Comparison of ENCODE assay signal across 22 cellular contexts in genomic region chr12:104321949-104322348, GRCh38. TPM values are rescaled to one million over a fixed set of nuclear protein-coding genes. Genes with fewer than 3 reads are reported as not detected.
DNase-seq lines count a peak whose midpoint lies in the region; ATAC-seq, FAIRE-seq and TF ChIP-seq lines count a peak whose summit lies in the region.
"Had no signal": no experiment of that assay in that cellular context is flagged by ENCODE, and none has a peak within 500 bp of the region (broad histone marks: within the 10 kb centered on the region; RNA-seq: fewer than 3 reads in every experiment).

No MANE protein-coding gene starts in this region.

- POLR2A ChIA-PET in PC-9 (lab: Charles Lee; ENCODE audit: unreplicated experiment) = no interaction called here

- peaks cover 90% of the 10 kb centered on the region for H4K20me1 ChIP-seq in PC-9 (ENCODE audit: insufficient read depth)

- peaks cover 46% of the 10 kb centered on the region for H3K36me3 Mint-ChIP-seq in activated CD8-positive, alpha-beta memory T cell treated with anti-CD3 and anti-CD28 coated beads, Interleukin-2, amount 10 ng/mL, durations not matched to agents 7 days and 5 days
- H3K36me3 Mint-ChIP-seq in nephron progenitor cell (ENCODE audit: low read depth) = peaks cover 83% of the 10 kb centered on the region

- FAIRE-seq in urothelium cell line (lab: Jason Lieb, UNC) (no peak), GM19239 (lab: Jason Lieb, UNC) (no peak)
- FAIRE-seq: D721Med, GM18507, HTR-8/SVneo had no signal

- no peaks in the 10 kb centered on the region for H3K27me3 ChIP-seq in PC-9 (ENCODE audit: insufficient read depth, low read depth)
- H3K27me3 ChIP-seq: Peyer's patch had no signal

- no peaks in the 10 kb centered on the region for H3K4me1 Mint-ChIP-seq in activated CD8-positive, alpha-beta memory T cell treated with anti-CD3 and anti-CD28 coated beads, Interleukin-2, amount 10 ng/mL, durations not matched to agents 7 days and 5 days
- H3K4me1 Mint-ChIP-seq in nephron progenitor cell = no peaks in the 10 kb centered on the region
- H3K4me1 Mint-ChIP-seq: IgD-negative memory B cell had no signal

- H3K27ac Mint-ChIP-seq in activated CD8-positive, alpha-beta memory T cell treated with anti-CD3 and anti-CD28 coated beads, Interleukin-2, amount 10 ng/mL, durations not matched to agents 7 days and 5 days = peak overlapping the region; percentile 42
- H3K27ac Mint-ChIP-seq in nephron progenitor cell = peak overlapping the region; percentile 42
- H3K27ac Mint-ChIP-seq: IgD-negative memory B cell had no signal

- TF ChIP-seq CTCF in PC-9 (conservative IDR thresholded peaks at IDR 0.05) (no peak), nephron progenitor cell (IDR thresholded peaks at IDR 0.05) (no peak)

- H3K4me3 ChIP-seq in PC-9 = no peak overlapping the region
- H3K4me3 ChIP-seq: HAP-1, Peyer's patch had no signal

- no peak overlapping the region for H3K4me3 Mint-ChIP-seq in activated CD8-positive, alpha-beta memory T cell treated with anti-CD3 and anti-CD28 coated beads, Interleukin-2, amount 10 ng/mL, durations not matched to agents 7 days and 5 days
- H3K4me3 Mint-ChIP-seq in nephron progenitor cell = no peak overlapping the region
- H3K4me3 Mint-ChIP-seq: CD4-positive, CD25-positive, alpha-beta regulatory T cell; IgD-negative memory B cell had no signal

- BruUV-seq in PC-9 (replicated peaks; lab: Mats Ljungman, UMichigan) = TSS peak; percentile 1

- H2AFZ ChIP-seq in PC-9 = no peak overlapping the region

- no peaks in the 10 kb centered on the region for H3K9me2 ChIP-seq in PC-9 (ENCODE audit: insufficient read depth)

- no peaks in the 10 kb centered on the region for H3K27me3 Mint-ChIP-seq in activated CD8-positive, alpha-beta memory T cell treated with anti-CD3 and anti-CD28 coated beads, Interleukin-2, amount 10 ng/mL, durations not matched to agents 7 days and 5 days
- no peaks in the 10 kb centered on the region for H3K27me3 Mint-ChIP-seq in nephron progenitor cell (ENCODE audit: low read depth, poor library complexity)
- H3K27me3 Mint-ChIP-seq: CD4-positive, CD25-positive, alpha-beta regulatory T cell; IgD-negative memory B cell had no signal

- CTCF ChIA-PET in activated CD8-positive, alpha-beta memory T cell treated with anti-CD3 and anti-CD28 coated beads, Interleukin-2, amount 10 ng/mL, durations not matched to agents 7 days and 5 days (lab: Charles Lee) = interaction anchor here (0.6 kb wide), 1 partner anchor 393 kb away, joined by 3 read pairs; no protein-coding TSS in a partner anchor
- CTCF ChIA-PET in PC-9 (lab: Charles Lee) = no interaction called here

- intact Hi-C loops in PC-9 (cut with micrococcal nuclease; ENCODE audit: unreplicated experiment) = no loop called here

- ATAC-seq in activated CD8-positive, alpha-beta memory T cell treated with anti-CD3 and anti-CD28 coated beads, Interleukin-2, amount 10 ng/mL, durations not matched to agents 7 days and 5 days = no peak

- no peak for DNase-seq in activated CD8-positive, alpha-beta memory T cell treated with anti-CD3 and anti-CD28 coated beads, Interleukin-2, amount 10 ng/mL, durations not matched to agents 7 days and 5 days
- no peak for DNase-seq in activated CD8-positive, alpha-beta memory T cell treated with anti-CD3 and anti-CD28 coated beads for 24 hours
- DNase-seq in PC-9 (no peak), nephron progenitor cell (no peak), urothelium cell line (ENCODE audit: low spot score) (no peak), foreskin melanocyte (no peak), GM19239 (ENCODE audit: insufficient read length, low spot score) (no peak)
- DNase-seq: 8988T; CD4-positive, CD25-positive, alpha-beta regulatory T cell; GOT3; MM.1S; NCI-H2029 treated with DMSO at 0.1 percent for 48 hours; NCI-H446 treated with DMSO at 0.1 percent for 48 hours; NCI-H526 treated with DMSO at 0.1 percent for 48 hours; Peyer's patch; SHP77 treated with DMSO at 0.1 percent for 48 hours had no signal

- H3K9me3 Mint-ChIP-seq in activated CD8-positive, alpha-beta memory T cell treated with anti-CD3 and anti-CD28 coated beads, Interleukin-2, amount 10 ng/mL, durations not matched to agents 7 days and 5 days (ENCODE audit: low read depth) = no peaks in the 10 kb centered on the region
- H3K9me3 Mint-ChIP-seq in nephron progenitor cell = peaks cover 12% of the 10 kb centered on the region
- H3K9me3 Mint-ChIP-seq: CD4-positive, CD25-positive, alpha-beta regulatory T cell; IgD-negative memory B cell had no signal

- H3F3A ChIP-seq in PC-9 (ENCODE audit: insufficient read depth, low read depth) = peaks cover 90% of the 10 kb centered on the region

- no peak overlapping the region for H3K4me2 ChIP-seq in PC-9
- H3K4me2 ChIP-seq: KMS-11 had no signal

- peak overlapping the region; percentile 56 for H3K27ac ChIP-seq in PC-9
- H3K27ac ChIP-seq: KMS-11, Peyer's patch had no signal

- H3K36me3 ChIP-seq in PC-9 (ENCODE audit: low read depth) = peaks cover 80% of the 10 kb centered on the region

- H3K9me3 ChIP-seq in PC-9 (ENCODE audit: insufficient read depth, low read depth) = no peaks in the 10 kb centered on the region
- H3K9me3 ChIP-seq: HAP-1, Peyer's patch had no signal

- peaks cover 54% of the 10 kb centered on the region for H3K4me1 ChIP-seq in PC-9 (replicated peaks; ENCODE audit: insufficient read depth)
- H3K4me1 ChIP-seq: HAP-1, Peyer's patch had no signal

- peaks cover 90% of the 10 kb centered on the region for H3K79me2 ChIP-seq in PC-9 (ENCODE audit: low read depth)

RNA-seq across cellular contexts. Expression of gene EID3, which starts 18.4 kb away (rescaled TPM):
- total RNA-seq in activated CD8-positive, alpha-beta memory T cell treated with anti-CD3 and anti-CD28 coated beads, Interleukin-2, amount 10 ng/mL, durations not matched to agents 7 days and 5 days = 1 to 10 TPM; 6.9 to 7.1 TPM
- total RNA-seq in PC-9 (2021) = 42.4 and 47.4 TPM in 2 replicates
